8 cellular contexts compared by ENCODE assay signal in the genomic region with DNA sequence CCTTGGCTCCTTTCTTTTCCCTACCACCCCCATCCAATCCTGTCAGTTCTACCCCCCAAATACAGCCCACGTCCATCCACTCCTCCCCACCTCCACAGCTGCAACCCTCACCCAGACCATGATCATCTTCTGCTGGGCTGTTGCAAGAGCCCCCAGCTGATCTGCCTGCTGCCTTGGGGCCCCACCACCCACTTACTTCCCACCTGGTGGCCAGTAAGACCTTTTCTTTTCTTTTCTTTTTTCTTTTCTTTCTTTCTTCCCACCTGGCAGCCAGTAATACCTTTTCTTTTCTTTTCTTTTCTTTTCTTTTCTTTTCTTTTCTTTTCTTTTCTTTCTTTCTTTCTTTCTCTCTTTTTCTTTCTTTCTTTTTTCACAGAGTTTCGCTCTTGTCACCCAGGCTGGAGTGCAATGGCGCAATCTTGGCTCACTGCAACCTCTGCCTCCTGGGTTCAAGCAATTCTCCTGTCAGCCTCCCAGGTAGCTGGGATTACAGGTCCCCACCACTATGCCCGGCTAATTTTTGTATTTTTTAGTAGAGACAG. TPM values are rescaled to one million over a fixed set of nuclear protein-coding genes. Genes with fewer than 3 reads are reported as not detected.
DNase-seq lines count a peak whose midpoint lies in the region; ATAC-seq and TF ChIP-seq lines count a peak whose summit lies in the region.
"Not testable (repeated sequence)": the region's sequence is repeated elsewhere in the genome, so short reads cannot be mapped to it uniquely, and the experiment has no call there.
"Had no signal": no experiment of that assay in that cellular context is flagged by ENCODE, and none has a peak within 500 bp of the region (broad histone marks: within the 10 kb centered on the region; RNA-seq: fewer than 3 reads in every experiment).

No MANE protein-coding gene starts in this region.

- H3K36me3 Mint-ChIP-seq in T-helper 17 cell (ENCODE audit: low read depth); brain; mesothelial cell of epicardium; osteocyte (ENCODE audit: unreplicated experiment); stimulated activated memory B cell treated with anti-CD40 and anti-IgM and Interleukin-4, amounts not matched to agents 10 μg/mL and 1 μg/mL and 100 μg/mL, for 72 hours: not testable (repeated sequence)

- intact Hi-C loops in HCT116 (cut with micrococcal nuclease), result not testable (repeated sequence)

- peaks cover 34% of the 10 kb centered on the region for H3K4me1 Mint-ChIP-seq in T-helper 17 cell
- peaks cover 61% of the 10 kb centered on the region for H3K4me1 Mint-ChIP-seq in brain
- peaks cover 54% of the 10 kb centered on the region for H3K4me1 Mint-ChIP-seq in mesothelial cell of epicardium
- peaks cover 80% of the 10 kb centered on the region for H3K4me1 Mint-ChIP-seq in osteocyte (ENCODE audit: unreplicated experiment)
- peaks cover 51% of the 10 kb centered on the region for H3K4me1 Mint-ChIP-seq in stimulated activated memory B cell treated with anti-CD40 and anti-IgM and Interleukin-4, amounts not matched to agents 10 μg/mL and 1 μg/mL and 100 μg/mL, for 72 hours

- not testable (repeated sequence) for TF ChIP-seq RAD21 in HCT116 (IDR thresholded peaks at IDR 0.05; ENCODE audit: low read depth)

- not testable (repeated sequence) for H2AFZ ChIP-seq in HCT116 (ENCODE audit: low read depth, low read length, poor library complexity, severe bottlenecking); OCI-LY3 (ENCODE audit: low read depth, low read length)

- BruUV-seq in HCT116 (replicated peaks; lab: Mats Ljungman, UMichigan), result not testable (repeated sequence)

- H3K4me1 ChIP-seq in HCT116 (ENCODE audit: control insufficient read depth in 1 of 2, insufficient read depth in 2 of 2, low read length in 2 of 2) (peaks cover 8 to 37% of the 10 kb centered on the region in 2 experiments), OCI-LY3 (ENCODE audit: low read length) (peaks cover 57% of the 10 kb centered on the region)

- POLR2A ChIA-PET in HCT116 (lab: Charles Lee), result interaction anchor here (1.2 kb wide), 1 partner anchor 10 kb away, joined by 3 read pairs; no protein-coding TSS in a partner anchor

- not testable (repeated sequence) for H3K27ac ChIP-seq in HCT116 (ENCODE audit: low read depth, low read length)
- peak overlapping the region; percentile 34; the same call in 1 of the 2 replicates for H3K27ac ChIP-seq in OCI-LY3 (ENCODE audit: low read length)

- H3K27ac Mint-ChIP-seq in T-helper 17 cell (peak overlapping the region; percentile 32), brain (peak overlapping the region; percentile 29 to 73 (median 54)), mesothelial cell of epicardium (peak overlapping the region; percentile 22), osteocyte (ENCODE audit: unreplicated experiment) (peak overlapping the region; percentile 32)
- H3K27ac Mint-ChIP-seq in stimulated activated memory B cell treated with anti-CD40 and anti-IgM and Interleukin-4, amounts not matched to agents 10 μg/mL and 1 μg/mL and 100 μg/mL, for 72 hours, result peak overlapping the region; percentile 7

- not testable (repeated sequence) for H3K79me2 ChIP-seq in HCT116 (ENCODE audit: insufficient read depth, low read length); OCI-LY3 (ENCODE audit: low read length)

- not testable (repeated sequence) for H3K4me3 Mint-ChIP-seq in T-helper 17 cell; brain; mesothelial cell of epicardium; osteocyte (ENCODE audit: unreplicated experiment); stimulated activated memory B cell treated with anti-CD40 and anti-IgM and Interleukin-4, amounts not matched to agents 10 μg/mL and 1 μg/mL and 100 μg/mL, for 72 hours

- not testable (repeated sequence) for TF ChIP-seq CTCF in HCT116 (IDR thresholded peaks at IDR 0.05 in 2 of 3, conservative IDR thresholded peaks at IDR 0.05 in 1 of 3; ENCODE audit: borderline replicate concordance in 1 of 3, insufficient read depth in 1 of 3, low read depth in 2 of 3, low read length in 2 of 3); OCI-LY3 (IDR thresholded peaks at IDR 0.05; ENCODE audit: low read depth, low read length); brain (conservative IDR thresholded peaks at IDR 0.05); mesothelial cell of epicardium (IDR thresholded peaks at IDR 0.05; ENCODE audit: unreplicated experiment); osteocyte (IDR thresholded peaks at IDR 0.05)

- H4K20me1 ChIP-seq in HCT116 (ENCODE audit: insufficient read depth); OCI-LY3 (ENCODE audit: insufficient read depth, low read length): not testable (repeated sequence)

- H3K9me3 Mint-ChIP-seq in brain; mesothelial cell of epicardium; osteocyte (ENCODE audit: unreplicated experiment); stimulated activated memory B cell treated with anti-CD40 and anti-IgM and Interleukin-4, amounts not matched to agents 10 μg/mL and 1 μg/mL and 100 μg/mL, for 72 hours: not testable (repeated sequence)

- not testable (repeated sequence) for TF ChIP-seq POLR2A in HCT116 (IDR thresholded peaks at IDR 0.05; ENCODE audit: borderline replicate concordance, extremely low read depth, insufficient read depth, insufficient read length)

- not testable (repeated sequence) for ATAC-seq in HCT116; T-helper 17 cell; stimulated activated memory B cell treated with anti-CD40 and anti-IgM and Interleukin-4, amounts not matched to agents 10 μg/mL and 1 μg/mL and 100 μg/mL, for 72 hours

- H3K9me2 ChIP-seq in HCT116 (ENCODE audit: insufficient read depth), result not testable (repeated sequence)

- H3K36me3 ChIP-seq in HCT116 (ENCODE audit: control insufficient read depth in 1 of 2, insufficient read depth in 2 of 2, low read length in 2 of 2); OCI-LY3 (replicated peaks; ENCODE audit: low read depth, low read length): not testable (repeated sequence)

- not testable (repeated sequence) for H3K9ac ChIP-seq in HCT116 (ENCODE audit: low read length); OCI-LY3 (ENCODE audit: low read length)

- not testable (repeated sequence) for H3K9me3 ChIP-seq in HCT116 (ENCODE audit: control insufficient read depth in 1 of 2, insufficient read depth in 1 of 2, low read depth in 1 of 2, low read length in 2 of 2); OCI-LY3 (ENCODE audit: insufficient read depth, low read length); T-helper 17 cell (ENCODE audit: control insufficient read depth, low read length, poor library complexity, severe bottlenecking)

- RAD21 ChIA-PET in HCT116 (lab: Charles Lee; ENCODE audit: low non-redundant PET in 1 of 2, low total read pairs in 2 of 2, uncharacterized antibody in 2 of 2, unreplicated experiment in 2 of 2), result not testable (repeated sequence)

- H3K27me3 Mint-ChIP-seq in T-helper 17 cell, result peaks cover 43% of the 10 kb centered on the region
- peaks cover 33% of the 10 kb centered on the region for H3K27me3 Mint-ChIP-seq in brain
- not testable (repeated sequence) for H3K27me3 Mint-ChIP-seq in mesothelial cell of epicardium (ENCODE audit: low read depth); osteocyte (ENCODE audit: unreplicated experiment)
- H3K27me3 Mint-ChIP-seq in stimulated activated memory B cell treated with anti-CD40 and anti-IgM and Interleukin-4, amounts not matched to agents 10 μg/mL and 1 μg/mL and 100 μg/mL, for 72 hours, result peaks cover 42% of the 10 kb centered on the region

- not testable (repeated sequence) for DNase-seq in HCT116 (ENCODE audit: low read depth, low spot score); T-helper 17 cell; mesothelial cell of epicardium (ENCODE audit: low spot score in 2 of 2, unreplicated experiment in 2 of 2); osteocyte (ENCODE audit: extremely low spot score, unreplicated experiment)

- peak overlapping the region; percentile 55 for H3K4me2 ChIP-seq in HCT116 (ENCODE audit: low read length)
- peak overlapping the region; percentile 59 for H3K4me2 ChIP-seq in OCI-LY3 (ENCODE audit: low read length)

- CTCF ChIA-PET in HCT116 (lab: Charles Lee), result interaction anchor here (0.9 to 1.4 kb wide), 4 partner anchors 9 to 43 kb away, joined by 3 to 5 read pairs (median 3); no protein-coding TSS in a partner anchor

- H3K27me3 ChIP-seq in HCT116 (ENCODE audit: insufficient read depth, low read length); OCI-LY3 (ENCODE audit: low read depth, low read length): not testable (repeated sequence)

- H3K4me3 ChIP-seq in HCT116 (replicated peaks in 1 of 2; ENCODE audit: low read depth in 1 of 2, low read length in 2 of 2), result not testable (repeated sequence)
- peak overlapping the region; percentile 0; the same call in 1 of the 2 replicates for H3K4me3 ChIP-seq in OCI-LY3 (ENCODE audit: low read length)

RNA-seq across cellular contexts. Expression of gene COL16A1, which starts 3.3 kb away (rescaled TPM):
- total RNA-seq in HCT116 (2021; ENCODE audit: unreplicated experiment), result 2.2 TPM
- 1.3 and 1.5 TPM in 2 replicates for polyA plus RNA-seq in HCT116 (2012)
- total RNA-seq in T-helper 17 cell, result not detected
- 4.9 TPM for polyA plus RNA-seq in brain (ENCODE audit: insufficient read depth, low read depth, low replicate concordance)
- 365 to 389 TPM (median 380 TPM) in 3 replicates for total RNA-seq in mesothelial cell of epicardium
- 89.2 and 90.7 TPM in 2 replicates for total RNA-seq in osteocyte
- polyA plus RNA-seq: CD8-positive, alpha-beta memory T cell had no signal

RNA-seq across cellular contexts. Expression of gene ADGRB2, which starts 57.0 kb away (rescaled TPM):
- total RNA-seq in HCT116 (2021; ENCODE audit: unreplicated experiment) (10.1 TPM), T-helper 17 cell (1 to 10 TPM; 1.0 to 1.4 TPM), mesothelial cell of epicardium (21.5 to 24.0 TPM (median 21.9 TPM) in 3 replicates), osteocyte (8.2 and 8.4 TPM in 2 replicates)
- 6.0 and 7.1 TPM in 2 replicates for polyA plus RNA-seq in HCT116 (2012)
- polyA plus RNA-seq in brain (ENCODE audit: insufficient read depth, low read depth, low replicate concordance), result 67.9 TPM

Comparison
In these comparisons a context has a peak if more than half of its experiments do, and no peak if none do; other contexts are left out.
1. RNA of gene COL16A1, which starts 3.3 kb away (total RNA-seq): 365 to 389 TPM in mesothelial cell of epicardium and 89.2 to 90.7 TPM in osteocyte; 2.2 TPM in HCT116 (single experiment) and not detected in T-helper 17 cell; every median in the first group is over 10 times any median in the second.
2. Peak in every context shown above with its lines, with median percentiles within 50 percentile points of each other: H3K27ac Mint-ChIP-seq.